Comparison of ENCODE assay signal across 16 cellular contexts in genomic region chr17:73731733-73732132, GRCh38.
"Had no signal": no experiment of that assay in that cellular context is flagged by ENCODE, and none has a peak within 500 bp of the region (broad histone marks: within the 10 kb centered on the region; RNA-seq: fewer than 3 reads in every experiment).

No MANE protein-coding gene starts in this region.

- ATAC-seq: stimulated activated effector memory CD8-positive, alpha-beta T cell treated with anti-CD3 and anti-CD28 coated beads, Interleukin-12 subunit alpha, Interleukin-12 subunit beta, amount 100 ng/mL, for 72 hours had no signal

- DNase-seq: activated CD4-positive, alpha-beta T cell treated with anti-CD3 and anti-CD28 coated beads, Interleukin-2, amount 10 ng/mL, durations not matched to agents 7 days and 5 days; activated CD4-positive, CD25-positive, alpha-beta regulatory T cell; activated gamma-delta T cell; activated T-cell treated with anti-CD3 and anti-CD28 coated beads for 4 hours; anterior cingulate cortex; esophagus squamous epithelium; foreskin fibroblast; glutamatergic neuron; pancreas; T-helper 2 cell; tibial artery had no signal

- H3K27me3 Mint-ChIP-seq: activated naive CD8-positive, alpha-beta T cell had no signal

- H3K36me3 ChIP-seq: esophagus squamous epithelium, neural progenitor cell, pancreas, tibial artery had no signal

- H3K36me3 Mint-ChIP-seq: mesothelial cell of epicardium, neural progenitor cell had no signal

- H3K27ac Mint-ChIP-seq: activated CD4-positive, alpha-beta T cell treated with anti-CD3 and anti-CD28 coated beads, Interleukin-2, amount 10 ng/mL, durations not matched to agents 7 days and 5 days; activated naive CD8-positive, alpha-beta T cell; mesothelial cell of epicardium; neural progenitor cell; stimulated activated effector memory CD8-positive, alpha-beta T cell treated with anti-CD3 and anti-CD28 coated beads, Interleukin-12 subunit alpha, Interleukin-12 subunit beta, amount 100 ng/mL, for 72 hours had no signal

- H3K4me2 ChIP-seq: neural progenitor cell had no signal

- H3K9ac ChIP-seq: neural progenitor cell had no signal

- H3K4me1 Mint-ChIP-seq: activated CD4-positive, alpha-beta T cell treated with anti-CD3 and anti-CD28 coated beads, Interleukin-2, amount 10 ng/mL, durations not matched to agents 7 days and 5 days; mesothelial cell of epicardium had no signal

- H3K9me3 ChIP-seq: pancreas had no signal

- H3K27ac ChIP-seq: esophagus squamous epithelium, neural progenitor cell, pancreas, skin epidermis, tibial artery had no signal

- H3K4me3 ChIP-seq: esophagus squamous epithelium, neural progenitor cell, pancreas, skin epidermis, tibial artery had no signal

- H3K4me1 ChIP-seq: esophagus squamous epithelium, neural progenitor cell, pancreas, tibial artery had no signal

- H3K27me3 ChIP-seq: neural progenitor cell, pancreas had no signal

- H3K4me3 Mint-ChIP-seq: activated CD4-positive, alpha-beta T cell treated with anti-CD3 and anti-CD28 coated beads, Interleukin-2, amount 10 ng/mL, durations not matched to agents 7 days and 5 days; activated naive CD8-positive, alpha-beta T cell; mesothelial cell of epicardium; neural progenitor cell; stimulated activated effector memory CD8-positive, alpha-beta T cell treated with anti-CD3 and anti-CD28 coated beads, Interleukin-12 subunit alpha, Interleukin-12 subunit beta, amount 100 ng/mL, for 72 hours had no signal
